In genomic region chr9:34627716-34628655, GRCh38 we compare ENCODE assay signal across 9 cellular contexts. TPM values are rescaled to one million over a fixed set of nuclear protein-coding genes. Genes with fewer than 3 reads are reported as not detected.
DNase-seq lines count a peak whose midpoint lies in the region; ATAC-seq, FAIRE-seq and TF ChIP-seq lines count a peak whose summit lies in the region.
"Had no signal": no experiment of that assay in that cellular context is flagged by ENCODE, and none has a peak within 500 bp of the region (broad histone marks: within the 10 kb centered on the region; RNA-seq: fewer than 3 reads in every experiment).

No MANE protein-coding gene starts in this region.

- intact Hi-C loops in heart right ventricle (cut with DNase I): no loop called here
- intact Hi-C loops in left cardiac atrium (cut with DNase I): no loop called here
- intact Hi-C loops in K562 (cut with micrococcal nuclease): loop anchor here (2.0 kb wide), 1 partner anchor 29 kb away; no protein-coding TSS in a partner anchor
- intact Hi-C loops in upper lobe of right lung (cut with DNase I): no loop called here

- CTCF ChIA-PET in K562 (lab: Yijun Ruan, JAX; ENCODE audit: low intra/inter-chr PET ratio): no interaction called here

- H3K4me2 ChIP-seq in K562 (ENCODE audit: insufficient read depth, low read length) (peak overlapping the region; percentile 58), mesenchymal stem cell (ENCODE audit: low read length, poor library complexity, severe bottlenecking) (peak overlapping the region; percentile 81)

- no peak overlapping the region for H2BK120ac ChIP-seq in mesenchymal stem cell (ENCODE audit: low read depth, low read length)

- 0 out of 2 replicates have a peak overlapping the region, but pooled peaks have one; percentile 32 for H2AFZ ChIP-seq in K562 (ENCODE audit: low read depth, low read length)
- no peak overlapping the region for H2AFZ ChIP-seq in mesenchymal stem cell (ENCODE audit: low read depth, low read length)

- H3K9me1 ChIP-seq in K562 (ENCODE audit: control insufficient read depth, insufficient read depth, low read length): no peaks in the 10 kb centered on the region

- no peak overlapping the region for H4K8ac ChIP-seq in mesenchymal stem cell (ENCODE audit: low read length)

- TF ChIP-seq CTCF in heart right ventricle (IDR thresholded peaks at IDR 0.05) (no peak), K562 (IDR thresholded peaks at IDR 0.05 in 2 of 3, conservative IDR thresholded peaks at IDR 0.05 in 1 of 3; ENCODE audit: insufficient read depth in 2 of 3, low read depth in 1 of 3, low read length in 3 of 3) (no peak), tibial nerve (IDR thresholded peaks at IDR 0.05) (no peak), upper lobe of right lung (IDR thresholded peaks at IDR 0.05) (no peak)

- no peak overlapping the region for H3K18ac ChIP-seq in mesenchymal stem cell (ENCODE audit: low read depth in 1 of 2, low read length in 2 of 2)

- H3K4me1 ChIP-seq in heart right ventricle: peaks cover 4 to 31% (median 18%) of the 10 kb centered on the region in 9 donors
- H3K4me1 ChIP-seq in K562 (replicated peaks in 1 of 2; ENCODE audit: control insufficient read depth in 2 of 2, insufficient read depth in 2 of 2, low read length in 2 of 2): peaks cover 0 to 24% of the 10 kb centered on the region in 2 experiments; a peak in 3 of 5 replicates
- peaks cover 13% of the 10 kb centered on the region for H3K4me1 ChIP-seq in mesenchymal stem cell (ENCODE audit: control insufficient read depth, insufficient read depth, low read depth, low read length)
- peaks cover 0 to 53% (median 19%) of the 10 kb centered on the region in 4 donors for H3K4me1 ChIP-seq in tibial nerve
- peaks cover 18% of the 10 kb centered on the region for H3K4me1 ChIP-seq in upper lobe of right lung

- H3K36me3 ChIP-seq in heart right ventricle (no peaks in the 10 kb centered on the region), K562 (ENCODE audit: control insufficient read depth, insufficient read depth, low read length) (no peaks in the 10 kb centered on the region), mesenchymal stem cell (ENCODE audit: control insufficient read depth in 1 of 2, insufficient read depth in 2 of 2, low read depth in 1 of 2, low read length in 2 of 2) (no peaks in the 10 kb centered on the region), tibial nerve (no peaks in the 10 kb centered on the region), upper lobe of right lung (no peaks in the 10 kb centered on the region)
- H3K36me3 ChIP-seq: brain microvascular endothelial cell had no signal

- no peak overlapping the region for H3K14ac ChIP-seq in mesenchymal stem cell (ENCODE audit: low read length in 2 of 2)

- no peak overlapping the region for H3K4ac ChIP-seq in mesenchymal stem cell (ENCODE audit: low read depth in 1 of 2, low read length in 2 of 2)

- FAIRE-seq in K562 (lab: Jason Lieb, UNC): no peak

- no TSS peak for BruUV-seq in K562 (replicated peaks; lab: Mats Ljungman, UMichigan)

- no peak overlapping the region for H2BK15ac ChIP-seq in mesenchymal stem cell (ENCODE audit: low read depth, poor library complexity, severe bottlenecking)

- POLR2A ChIA-PET in K562 (lab: Yijun Ruan, JAX): no interaction called here

- H3K23ac ChIP-seq in mesenchymal stem cell (ENCODE audit: low read length in 2 of 2): peak overlapping the region in 1 of 2 experiments; percentile 60

- H3K4me3 ChIP-seq in heart right ventricle (peak overlapping the region in 7 of 10 donors; percentile 37 to 59 (median 48)), K562 (peak overlapping the region; percentile 18), mesenchymal stem cell (ENCODE audit: insufficient read depth in 1 of 2, low read depth in 1 of 2, low read length in 2 of 2) (peak overlapping the region in 1 of 2 experiments; percentile 75), tibial nerve (peak overlapping the region in 3 of 4 donors; percentile 1 to 53 (median 33)), upper lobe of right lung (no peak overlapping the region)

- no peak for TF ChIP-seq EP300 in K562 (IDR thresholded peaks at IDR 0.05; ENCODE audit: low read length)
- no peak for TF ChIP-seq EP300 in tibial nerve (IDR thresholded peaks at IDR 0.05)

- no peaks in the 10 kb centered on the region for H4K20me1 ChIP-seq in K562 (replicated peaks; ENCODE audit: control insufficient read depth, insufficient read depth, low read length)

- H3K79me2 ChIP-seq in K562 (ENCODE audit: control insufficient read depth, insufficient read depth, low read length): no peaks in the 10 kb centered on the region

- H2BK5ac ChIP-seq in mesenchymal stem cell (ENCODE audit: low read depth, low read length, poor library complexity, severe bottlenecking): no peak overlapping the region

- no peak overlapping the region for H3K9ac ChIP-seq in K562 (ENCODE audit: insufficient read depth in 1 of 2, low read depth in 2 of 2, low read length in 2 of 2)
- H3K9ac ChIP-seq in mesenchymal stem cell (ENCODE audit: low read length): peak overlapping the region; percentile 24

- H2AK5ac ChIP-seq in mesenchymal stem cell (ENCODE audit: low read length, severe bottlenecking): no peak overlapping the region

- DNase-seq in heart right ventricle: no peak
- DNase-seq in left cardiac atrium: no peak
- no peak for DNase-seq in K562 (ENCODE audit: extremely low read depth in 1 of 4, low spot score in 3 of 4)
- DNase-seq in mesenchymal stem cell: no peak
- DNase-seq in tibial nerve (ENCODE audit: low spot score in 2 of 2): no peak
- DNase-seq in mesenteric fat pad (ENCODE audit: low spot score): no peak
- no peak for DNase-seq in upper lobe of right lung
- DNase-seq in NCI-H2227 treated with DMSO at 0.1 percent for 48 hours (lab: John Stamatoyannopoulos, UW): no peak
- DNase-seq: brain microvascular endothelial cell had no signal

- H3K9me3 ChIP-seq in heart right ventricle: no peaks in the 10 kb centered on the region
- no peaks in the 10 kb centered on the region for H3K9me3 ChIP-seq in K562 (replicated peaks; ENCODE audit: control insufficient read depth, insufficient read depth, low read depth, low read length)
- H3K9me3 ChIP-seq in mesenchymal stem cell (ENCODE audit: control insufficient read depth, low read length): no peaks in the 10 kb centered on the region
- H3K9me3 ChIP-seq in tibial nerve: no peaks in the 10 kb centered on the region
- H3K9me3 ChIP-seq in upper lobe of right lung: no peaks in the 10 kb centered on the region

- no peak for TF ChIP-seq RAD21 in K562 (CRISPR knock-in tag; conservative IDR thresholded peaks at IDR 0.05 in 1 of 2, IDR thresholded peaks at IDR 0.05 in 1 of 2)

- WGBS in heart right ventricle, 2 donors: 37 to 40% methylated on average over 20 of the region's 20 CpGs
- 2% methylated on average over 8 of the region's 20 CpGs for WGBS in K562 (ENCODE audit: insufficient coverage, low coverage, missing lambda C conversion rate)
- whole genome bisulfite sequencing in mesenchymal stem cell: 62% methylated on average over 20 of the region's 20 CpGs
- WGBS in tibial nerve, 2 donors: 42% methylated on average over 20 of the region's 20 CpGs

- no peak for TF ChIP-seq POLR2A in K562 (conservative IDR thresholded peaks at IDR 0.05)
- TF ChIP-seq POLR2A in tibial nerve (IDR thresholded peaks at IDR 0.05): no peak

- in situ Hi-C loops in K562 (cut with MboI): no loop called here

- no peak overlapping the region for H4K91ac ChIP-seq in mesenchymal stem cell (ENCODE audit: low read length)

- no peak overlapping the region for H2BK12ac ChIP-seq in mesenchymal stem cell (ENCODE audit: low read length in 2 of 2)

- H3K27ac ChIP-seq in heart right ventricle (no peak overlapping the region), K562 (ENCODE audit: extremely low read depth, low read depth, low read length) (no peak overlapping the region), mesenchymal stem cell (ENCODE audit: low read length, poor library complexity, severe bottlenecking) (no peak overlapping the region), tibial nerve (no peak overlapping the region), upper lobe of right lung (no peak overlapping the region)
- H3K27ac ChIP-seq: brain microvascular endothelial cell had no signal

- no peak for ATAC-seq in heart right ventricle
- no peak for ATAC-seq in left cardiac atrium
- ATAC-seq in K562: no peak
- no peak for ATAC-seq in upper lobe of right lung

- H3K79me1 ChIP-seq in mesenchymal stem cell (replicated peaks; ENCODE audit: low read length, poor library complexity, severe bottlenecking): no peaks in the 10 kb centered on the region

- peaks cover 37 to 81% (median 71%) of the 10 kb centered on the region in 7 donors for H3K27me3 ChIP-seq in heart right ventricle
- H3K27me3 ChIP-seq in K562 (ENCODE audit: control insufficient read depth in 2 of 2, insufficient read depth in 2 of 2, low read length in 2 of 2): peaks cover 14 to 55% of the 10 kb centered on the region in 2 experiments; a peak in 4 of 5 replicates
- peaks cover 77 to 79% of the 10 kb centered on the region in 2 experiments for H3K27me3 ChIP-seq in mesenchymal stem cell (ENCODE audit: control insufficient read depth in 1 of 2, insufficient read depth in 1 of 2, low read length in 2 of 2)
- peaks cover 2 to 74% of the 10 kb centered on the region in 2 donors for H3K27me3 ChIP-seq in tibial nerve
- peaks cover 69% of the 10 kb centered on the region for H3K27me3 ChIP-seq in upper lobe of right lung

RNA-seq across cellular contexts. Expression of gene ARID3C, which starts 0.9 kb away (rescaled TPM):
- total RNA-seq in heart right ventricle (not detected), left cardiac atrium (not detected), K562 (2014; rRNA removed) (not detected in 2 replicates), K562 (2014; rRNA removed; fragmentation: Illumina TruSeq; extraction: Trizol) (not detected in 2 replicates), K562 (2015; rRNA removed; fragmentation: Illumina TruSeq; extraction: Trizol) (not detected in 2 replicates), K562 (2021) (not detected in 2 replicates), tibial nerve (1 to 10 TPM in 2 of 4 donors, under 1 TPM in 2; 0.30 to 2.1 (median 1.3) TPM), mesenteric fat pad (not detected), upper lobe of right lung (not detected)
- polyA plus RNA-seq in heart right ventricle (not detected), K562 (2011; rRNA removed) (not detected in 2 replicates), K562 (2014; fragmentation: Illumina TruSeq; extraction: Trizol) (not detected in 2 replicates), K562 (2014; fragmentation: Nextera tagmentation; extraction: Ambion mirVana) (not detected), K562 (2014; rRNA removed) (not detected in 2 replicates)
- total RNA-seq in K562 (2011; cell fraction: chromatin; rRNA removed; ENCODE audit: low replicate concordance): not detected in 2 replicates
- not detected in 2 replicates for total RNA-seq in K562 (2011; cell fraction: nucleolus; rRNA removed)
- total RNA-seq in K562 (2011; cell fraction: nucleoplasm; rRNA removed): not detected in 2 replicates
- not detected in 2 replicates for polyA plus RNA-seq in K562 (2011; cell fraction: cytosol; rRNA removed)
- not detected in 2 replicates for polyA plus RNA-seq in K562 (2011; cell fraction: nucleus; rRNA removed)
- polyA plus RNA-seq in K562 (2012): not detected in 2 replicates
- not detected in 2 replicates for polyA minus RNA-seq in K562 (2011; rRNA and poly(A)+ RNA removed)
- not detected in 2 replicates for polyA minus RNA-seq in K562 (2011; cell fraction: cytosol; rRNA and poly(A)+ RNA removed)
- not detected in 2 replicates for polyA minus RNA-seq in K562 (2011; cell fraction: nucleus; rRNA and poly(A)+ RNA removed)
- 0.04 TPM for polyA plus RNA-seq in mesenchymal stem cell (2013, experiment 1 of 2)
- polyA plus RNA-seq in mesenchymal stem cell (2013, experiment 2 of 2): 0.04 TPM

RNA-seq across cellular contexts. Expression of gene DCTN3, which starts 7.7 kb away (rescaled TPM):
- total RNA-seq in heart right ventricle (100 to 1,000 TPM; 113 to 143 (median 129) TPM), left cardiac atrium (100 to 1,000 TPM in 1 of 2 donors, 10 to 100 TPM in 1; 93.6 to 109 TPM), K562 (2014; rRNA removed) (50.8 and 74.8 TPM in 2 replicates), K562 (2014; rRNA removed; fragmentation: Illumina TruSeq; extraction: Trizol) (30.8 and 31.3 TPM in 2 replicates), K562 (2015; rRNA removed; fragmentation: Illumina TruSeq; extraction: Trizol) (37.2 and 38.2 TPM in 2 replicates), K562 (2021) (51.0 and 53.4 TPM in 2 replicates), tibial nerve (10 to 100 TPM; 64.7 to 87.5 (median 73.7) TPM), mesenteric fat pad (61.5 TPM), upper lobe of right lung (59.3 TPM)
- polyA plus RNA-seq in heart right ventricle (100 to 1,000 TPM in 1 of 2 donors, 10 to 100 TPM in 1; 30.5 to 118 TPM), K562 (2011; rRNA removed) (44.5 and 76.3 TPM in 2 replicates), K562 (2014; fragmentation: Illumina TruSeq; extraction: Trizol) (41.9 and 47.0 TPM in 2 replicates), K562 (2014; fragmentation: Nextera tagmentation; extraction: Ambion mirVana) (10 to 100 TPM; 11.0 to 26.2 TPM), K562 (2014; rRNA removed) (45.1 and 49.2 TPM in 2 replicates)
- total RNA-seq in K562 (2011; cell fraction: chromatin; rRNA removed; ENCODE audit: low replicate concordance): 25.9 and 51.8 TPM in 2 replicates
- 32.0 and 36.7 TPM in 2 replicates for total RNA-seq in K562 (2011; cell fraction: nucleolus; rRNA removed)
- 37.9 and 46.9 TPM in 2 replicates for total RNA-seq in K562 (2011; cell fraction: nucleoplasm; rRNA removed)
- 55.4 and 58.3 TPM in 2 replicates for polyA plus RNA-seq in K562 (2011; cell fraction: cytosol; rRNA removed)
- 73.3 and 73.7 TPM in 2 replicates for polyA plus RNA-seq in K562 (2011; cell fraction: nucleus; rRNA removed)
- polyA plus RNA-seq in K562 (2012): 80.4 and 98.2 TPM in 2 replicates
- polyA minus RNA-seq in K562 (2011; rRNA and poly(A)+ RNA removed): 23.0 and 41.7 TPM in 2 replicates
- 12.4 and 19.5 TPM in 2 replicates for polyA minus RNA-seq in K562 (2011; cell fraction: cytosol; rRNA and poly(A)+ RNA removed)
- polyA minus RNA-seq in K562 (2011; cell fraction: nucleus; rRNA and poly(A)+ RNA removed): 20.6 and 25.7 TPM in 2 replicates
- polyA plus RNA-seq in mesenchymal stem cell (2013, experiment 1 of 2): 96.8 TPM
- 99.4 TPM for polyA plus RNA-seq in mesenchymal stem cell (2013, experiment 2 of 2)

RNA-seq across cellular contexts. Expression of gene SIGMAR1, which starts 9.6 kb away (rescaled TPM):
- 10 to 100 TPM; 15.8 to 31.7 (median 22.3) TPM for total RNA-seq in heart right ventricle
- 10 to 100 TPM; 23.8 to 54.0 TPM for polyA plus RNA-seq in heart right ventricle
- 10 to 100 TPM; 31.8 to 33.3 TPM for total RNA-seq in left cardiac atrium
- 21.4 and 50.2 TPM in 2 replicates for total RNA-seq in K562 (2011; cell fraction: chromatin; rRNA removed; ENCODE audit: low replicate concordance)
- total RNA-seq in K562 (2011; cell fraction: nucleolus; rRNA removed): 73.4 and 78.2 TPM in 2 replicates
- total RNA-seq in K562 (2011; cell fraction: nucleoplasm; rRNA removed): 74.2 and 94.8 TPM in 2 replicates
- 43.0 and 57.5 TPM in 2 replicates for total RNA-seq in K562 (2014; rRNA removed)
- total RNA-seq in K562 (2014; rRNA removed; fragmentation: Illumina TruSeq; extraction: Trizol): 31.4 and 33.5 TPM in 2 replicates
- total RNA-seq in K562 (2015; rRNA removed; fragmentation: Illumina TruSeq; extraction: Trizol): 29.9 and 31.2 TPM in 2 replicates
- total RNA-seq in K562 (2021): 50.4 and 55.8 TPM in 2 replicates
- polyA plus RNA-seq in K562 (2011; rRNA removed): 22.1 and 35.2 TPM in 2 replicates
- polyA plus RNA-seq in K562 (2011; cell fraction: cytosol; rRNA removed): 27.7 and 82.4 TPM in 2 replicates
- 21.6 and 54.1 TPM in 2 replicates for polyA plus RNA-seq in K562 (2011; cell fraction: nucleus; rRNA removed)
- polyA plus RNA-seq in K562 (2012): 38.6 and 45.7 TPM in 2 replicates
- polyA plus RNA-seq in K562 (2014; fragmentation: Illumina TruSeq; extraction: Trizol): 75.2 and 80.0 TPM in 2 replicates
- 10 to 100 TPM in 1 of 2 experiments, 1 to 10 TPM in 1; 6.9 to 16.4 TPM for polyA plus RNA-seq in K562 (2014; fragmentation: Nextera tagmentation; extraction: Ambion mirVana)
- 56.6 and 57.5 TPM in 2 replicates for polyA plus RNA-seq in K562 (2014; rRNA removed)
- 11.8 and 22.6 TPM in 2 replicates for polyA minus RNA-seq in K562 (2011; rRNA and poly(A)+ RNA removed)
- 19.7 and 24.0 TPM in 2 replicates for polyA minus RNA-seq in K562 (2011; cell fraction: cytosol; rRNA and poly(A)+ RNA removed)
- 16.7 and 20.7 TPM in 2 replicates for polyA minus RNA-seq in K562 (2011; cell fraction: nucleus; rRNA and poly(A)+ RNA removed)
- 83.0 TPM for polyA plus RNA-seq in mesenchymal stem cell (2013, experiment 1 of 2)
- 83.4 TPM for polyA plus RNA-seq in mesenchymal stem cell (2013, experiment 2 of 2)
- 100 to 1,000 TPM in 2 of 4 donors, 10 to 100 TPM in 2; 92.6 to 128 (median 107) TPM for total RNA-seq in tibial nerve
- 48.3 TPM for total RNA-seq in mesenteric fat pad
- total RNA-seq in upper lobe of right lung: 40.5 TPM

RNA-seq across cellular contexts. Expression of gene RPP25L, which starts 16.1 kb away (rescaled TPM):
- total RNA-seq in heart right ventricle: 10 to 100 TPM; 29.2 to 48.5 (median 39.2) TPM
- 10 to 100 TPM; 34.3 to 51.0 TPM for polyA plus RNA-seq in heart right ventricle
- total RNA-seq in left cardiac atrium: 10 to 100 TPM; 20.8 to 27.8 TPM
- total RNA-seq in K562 (2011; cell fraction: chromatin; rRNA removed; ENCODE audit: low replicate concordance): 4.8 and 13.1 TPM in 2 replicates
- 24.3 and 25.9 TPM in 2 replicates for total RNA-seq in K562 (2011; cell fraction: nucleolus; rRNA removed)
- total RNA-seq in K562 (2011; cell fraction: nucleoplasm; rRNA removed): 14.3 and 16.9 TPM in 2 replicates
- 42.0 and 51.6 TPM in 2 replicates for total RNA-seq in K562 (2014; rRNA removed)
- 12.1 and 19.1 TPM in 2 replicates for total RNA-seq in K562 (2014; rRNA removed; fragmentation: Illumina TruSeq; extraction: Trizol)
- 24.6 and 25.4 TPM in 2 replicates for total RNA-seq in K562 (2015; rRNA removed; fragmentation: Illumina TruSeq; extraction: Trizol)
- 34.9 and 38.2 TPM in 2 replicates for total RNA-seq in K562 (2021)
- polyA plus RNA-seq in K562 (2011; rRNA removed): 31.5 and 36.7 TPM in 2 replicates
- polyA plus RNA-seq in K562 (2011; cell fraction: cytosol; rRNA removed): 43.6 and 104 TPM in 2 replicates
- 25.2 and 35.0 TPM in 2 replicates for polyA plus RNA-seq in K562 (2011; cell fraction: nucleus; rRNA removed)
- polyA plus RNA-seq in K562 (2012): 38.1 and 40.0 TPM in 2 replicates
- 19.7 and 39.2 TPM in 2 replicates for polyA plus RNA-seq in K562 (2014; fragmentation: Illumina TruSeq; extraction: Trizol)
- polyA plus RNA-seq in K562 (2014; fragmentation: Nextera tagmentation; extraction: Ambion mirVana): 10 to 100 TPM; 16.3 to 29.0 TPM
- 43.7 and 48.2 TPM in 2 replicates for polyA plus RNA-seq in K562 (2014; rRNA removed)
- polyA minus RNA-seq in K562 (2011; rRNA and poly(A)+ RNA removed): 6.4 and 8.7 TPM in 2 replicates
- polyA minus RNA-seq in K562 (2011; cell fraction: cytosol; rRNA and poly(A)+ RNA removed): 15.8 and 16.4 TPM in 2 replicates
- 8.1 and 13.2 TPM in 2 replicates for polyA minus RNA-seq in K562 (2011; cell fraction: nucleus; rRNA and poly(A)+ RNA removed)
- polyA plus RNA-seq in mesenchymal stem cell (2013, experiment 1 of 2): 22.9 TPM
- polyA plus RNA-seq in mesenchymal stem cell (2013, experiment 2 of 2): 22.5 TPM
- total RNA-seq in tibial nerve: 10 to 100 TPM; 31.4 to 45.9 (median 45.4) TPM
- total RNA-seq in mesenteric fat pad: 14.8 TPM
- total RNA-seq in upper lobe of right lung: 16.7 TPM

RNA-seq across cellular contexts. Expression of gene GALT, which starts 18.5 kb away (rescaled TPM):
- total RNA-seq in heart right ventricle (10 to 100 TPM; 34.7 to 65.0 (median 44.2) TPM), left cardiac atrium (10 to 100 TPM; 36.9 to 37.9 TPM), K562 (2014; rRNA removed) (15.6 and 16.6 TPM in 2 replicates), K562 (2014; rRNA removed; fragmentation: Illumina TruSeq; extraction: Trizol) (4.4 and 7.3 TPM in 2 replicates), K562 (2015; rRNA removed; fragmentation: Illumina TruSeq; extraction: Trizol) (10.5 and 11.8 TPM in 2 replicates), K562 (2021) (19.9 and 21.3 TPM in 2 replicates), tibial nerve (10 to 100 TPM; 38.5 to 75.3 (median 63.7) TPM), mesenteric fat pad (21.3 TPM), upper lobe of right lung (47.6 TPM)
- polyA plus RNA-seq in heart right ventricle (10 to 100 TPM; 20.8 to 82.2 TPM), K562 (2011; rRNA removed) (12.7 and 22.5 TPM in 2 replicates), K562 (2014; fragmentation: Illumina TruSeq; extraction: Trizol) (17.0 TPM in 2 replicates), K562 (2014; fragmentation: Nextera tagmentation; extraction: Ambion mirVana) (10 to 100 TPM; 15.0 to 29.2 TPM), K562 (2014; rRNA removed) (21.1 and 21.6 TPM in 2 replicates)
- 86.9 and 193 TPM in 2 replicates for total RNA-seq in K562 (2011; cell fraction: chromatin; rRNA removed; ENCODE audit: low replicate concordance)
- total RNA-seq in K562 (2011; cell fraction: nucleolus; rRNA removed): 111 and 114 TPM in 2 replicates
- 82.7 and 90.3 TPM in 2 replicates for total RNA-seq in K562 (2011; cell fraction: nucleoplasm; rRNA removed)
- 10.5 and 11.7 TPM in 2 replicates for polyA plus RNA-seq in K562 (2011; cell fraction: cytosol; rRNA removed)
- 210 and 215 TPM in 2 replicates for polyA plus RNA-seq in K562 (2011; cell fraction: nucleus; rRNA removed)
- polyA plus RNA-seq in K562 (2012): 20.1 and 41.7 TPM in 2 replicates
- polyA minus RNA-seq in K562 (2011; rRNA and poly(A)+ RNA removed): 7.2 and 9.1 TPM in 2 replicates
- 3.7 and 6.9 TPM in 2 replicates for polyA minus RNA-seq in K562 (2011; cell fraction: cytosol; rRNA and poly(A)+ RNA removed)
- polyA minus RNA-seq in K562 (2011; cell fraction: nucleus; rRNA and poly(A)+ RNA removed): 51.7 and 65.9 TPM in 2 replicates
- 28.6 TPM for polyA plus RNA-seq in mesenchymal stem cell (2013, experiment 1 of 2)
- polyA plus RNA-seq in mesenchymal stem cell (2013, experiment 2 of 2): 26.5 TPM
